ENCODE assay signal across 10 cellular contexts in genomic region chr19:4062576-4063368, GRCh38. TPM values are rescaled to one million over a fixed set of nuclear protein-coding genes. Genes with fewer than 3 reads are reported as not detected.
DNase-seq lines count a peak whose midpoint lies in the region; ATAC-seq and TF ChIP-seq lines count a peak whose summit lies in the region.
"Had no signal": no experiment of that assay in that cellular context is flagged by ENCODE, and none has a peak within 500 bp of the region (broad histone marks: within the 10 kb centered on the region; RNA-seq: fewer than 3 reads in every experiment).

No MANE protein-coding gene starts in this region.

- TF ChIP-seq POLR2A in body of pancreas (IDR thresholded peaks at IDR 0.05) = no peak
- no peak for TF ChIP-seq POLR2A in upper lobe of left lung (IDR thresholded peaks at IDR 0.05)

- H3K4me1 ChIP-seq in body of pancreas = peaks cover 71% of the 10 kb centered on the region
- H3K4me1 ChIP-seq in lung (ENCODE audit: control insufficient read depth in 2 of 2, insufficient read depth in 2 of 2, low read length in 2 of 2) = peaks cover 24 to 55% of the 10 kb centered on the region in 2 donors
- H3K4me1 ChIP-seq in upper lobe of left lung = peaks cover 58 to 72% (median 67%) of the 10 kb centered on the region in 4 donors

- H3K36me3 ChIP-seq in body of pancreas (replicated peaks in 1 of 2; ENCODE audit: insufficient read depth in 1 of 2, low read depth in 2 of 2) (no peaks in the 10 kb centered on the region), lung (ENCODE audit: control insufficient read depth in 2 of 2, insufficient read depth in 2 of 2, low read length in 2 of 2) (peaks cover 0 to 6% of the 10 kb centered on the region in 2 donors), upper lobe of left lung (peaks cover 0 to 12% (median 4%) of the 10 kb centered on the region in 4 donors)
- H3K36me3 ChIP-seq: neural progenitor cell had no signal

- no peaks in the 10 kb centered on the region for H3K9me3 Mint-ChIP-seq in activated naive CD4-positive, alpha-beta T cell treated with anti-CD3 and anti-CD28 coated beads, Interleukin-2, amount 50 U/mL, for 24 hours
- H3K9me3 Mint-ChIP-seq: neural progenitor cell had no signal

- intact Hi-C loops in body of pancreas (cut with DNase I) = no loop called here

- H3K4me3 ChIP-seq in body of pancreas (no peak overlapping the region), lung (no peak overlapping the region), upper lobe of left lung (peak overlapping the region in 2 of 4 donors; percentile 100)

- H3K9me3 ChIP-seq in body of pancreas (no peaks in the 10 kb centered on the region), lung (ENCODE audit: control insufficient read depth in 2 of 2, insufficient read depth in 1 of 2, low read length in 1 of 2) (no peaks in the 10 kb centered on the region), upper lobe of left lung (no peaks in the 10 kb centered on the region)

- H3K27ac ChIP-seq in body of pancreas (peak overlapping the region; percentile 89 to 97 (median 96)), lung (ENCODE audit: low read depth in 1 of 2, low read length in 1 of 2) (peak overlapping the region; percentile 95 to 97), upper lobe of left lung (peak overlapping the region; percentile 96 to 98 (median 97))
- H3K27ac ChIP-seq: neural progenitor cell had no signal

- H3K36me3 Mint-ChIP-seq in activated naive CD4-positive, alpha-beta T cell treated with anti-CD3 and anti-CD28 coated beads, Interleukin-2, amount 50 U/mL, for 24 hours = peaks cover 2% of the 10 kb centered on the region
- H3K36me3 Mint-ChIP-seq: neural progenitor cell had no signal

- DNase-seq in activated naive CD4-positive, alpha-beta T cell (lab: John Stamatoyannopoulos, UW) = no peak
- no peak for DNase-seq in body of pancreas
- no peak for DNase-seq in lung (ENCODE audit: low spot score)
- DNase-seq in upper lobe of left lung = peak in 1 of 2 donors; percentile 82
- DNase-seq in mesenteric fat pad (ENCODE audit: low spot score) = no peak
- DNase-seq: NCI-H1436 treated with DMSO at 0.1 percent for 48 hours had no signal

- 50 to 62% methylated on average over 5 to 20 of the region's 20 CpGs for WGBS in body of pancreas, 2 donors
- 72 to 84% methylated on average over 20 of the region's 20 CpGs for WGBS in lung, 2 donors
- WGBS in upper lobe of left lung, 2 donors = 76 to 78% methylated on average over 8 to 17 of the region's 20 CpGs

- peaks cover 14% of the 10 kb centered on the region for H3K4me1 Mint-ChIP-seq in activated naive CD4-positive, alpha-beta T cell treated with anti-CD3 and anti-CD28 coated beads, Interleukin-2, amount 50 U/mL, for 24 hours

- ATAC-seq in body of pancreas (no peak), lung (ENCODE audit: insufficient read depth, low FRiP score) (no peak), upper lobe of left lung (ENCODE audit: low FRiP score in 2 of 2) (no peak), GM21529 (IDR thresholded peaks at IDR 0.05; ENCODE audit: unreplicated experiment) (no peak), HG03280 (IDR thresholded peaks at IDR 0.05; ENCODE audit: unreplicated experiment) (no peak)

- H3K27me3 Mint-ChIP-seq in activated naive CD4-positive, alpha-beta T cell treated with anti-CD3 and anti-CD28 coated beads, Interleukin-2, amount 50 U/mL, for 24 hours = no peaks in the 10 kb centered on the region

- TF ChIP-seq CTCF in body of pancreas (IDR thresholded peaks at IDR 0.05) = no peak
- no peak for TF ChIP-seq CTCF in lung (IDR thresholded peaks at IDR 0.05; ENCODE audit: control extremely low read depth, extremely low read depth)
- TF ChIP-seq CTCF in upper lobe of left lung (IDR thresholded peaks at IDR 0.05) = no peak

- H3K27ac Mint-ChIP-seq in activated naive CD4-positive, alpha-beta T cell treated with anti-CD3 and anti-CD28 coated beads, Interleukin-2, amount 50 U/mL, for 24 hours = peak overlapping the region; percentile 30
- H3K27ac Mint-ChIP-seq: neural progenitor cell had no signal

- TF ChIP-seq EP300 in upper lobe of left lung (IDR thresholded peaks at IDR 0.05) = no peak

- H3K27me3 ChIP-seq in body of pancreas (no peaks in the 10 kb centered on the region), lung (ENCODE audit: control insufficient read depth, insufficient read depth) (no peaks in the 10 kb centered on the region), upper lobe of left lung (no peaks in the 10 kb centered on the region)

- peak overlapping the region; percentile 85 for H3K4me3 Mint-ChIP-seq in activated naive CD4-positive, alpha-beta T cell treated with anti-CD3 and anti-CD28 coated beads, Interleukin-2, amount 50 U/mL, for 24 hours

RNA-seq across cellular contexts. Expression of gene ZBTB7A, which starts 3.9 kb away (rescaled TPM):
- total RNA-seq in body of pancreas (10 to 100 TPM; 30.9 to 31.3 TPM), lung (10 to 100 TPM; 19.0 to 68.0 TPM), upper lobe of left lung (100 to 1,000 TPM in 1 of 6 donors, 10 to 100 TPM in 5; 54.1 to 131 (median 72.6) TPM), mesenteric fat pad (51.2 TPM)
- 10 to 100 TPM; 13.4 to 20.1 TPM for polyA plus RNA-seq in lung

RNA-seq across cellular contexts. Expression of gene PIAS4, which starts 55.2 kb away (rescaled TPM):
- total RNA-seq in body of pancreas = 10 to 100 TPM; 12.7 to 17.1 TPM
- 10 to 100 TPM; 26.7 to 46.2 TPM for total RNA-seq in lung
- polyA plus RNA-seq in lung = 10 to 100 TPM in 1 of 2 donors, 1 to 10 TPM in 1; 9.9 to 16.5 TPM
- 10 to 100 TPM; 13.7 to 53.4 (median 21.9) TPM for total RNA-seq in upper lobe of left lung
- 17.9 TPM for total RNA-seq in mesenteric fat pad
